36 cellular contexts compared by ENCODE assay signal in genomic region chr1:38616846-38617245, GRCh38.
"Had no signal": no experiment of that assay in that cellular context is flagged by ENCODE, and none has a peak within 500 bp of the region (broad histone marks: within the 10 kb centered on the region; RNA-seq: fewer than 3 reads in every experiment).

No MANE protein-coding gene starts in this region.

- H3K4me3 Mint-ChIP-seq: activated CD4-positive, alpha-beta T cell treated with anti-CD3 and anti-CD28 coated beads for 36 hours; activated CD4-positive, alpha-beta T cell treated with anti-CD3 and anti-CD28 coated beads, Interleukin-2, amount 10 ng/mL, durations not matched to agents 7 days and 5 days; activated CD8-positive, alpha-beta T cell treated with anti-CD3 and anti-CD28 coated beads, Interleukin-2, amount 10 ng/mL, durations not matched to agents 7 days and 5 days; activated naive CD4-positive, alpha-beta T cell treated with anti-CD3 and anti-CD28 coated beads, Interleukin-2, amount 10 ng/mL, durations not matched to agents 7 days and 5 days; activated naive CD8-positive, alpha-beta T cell; activated naive CD8-positive, alpha-beta T cell treated with anti-CD3 and anti-CD28 coated beads, Interleukin-2, amount 50 U/mL, for 24 hours; brain; T-helper 1 cell treated with Interleukin-12 subunit alpha and Interleukin-12 subunit beta and Interleukin-4 antibody, amounts not matched to agents 30 μg/mL and 1 μg/mL, for 36 hours; T-helper 2 cell treated with Interferon-gamma antibody and Interleukin-4, amounts not matched to agents 5 μg/mL and 100 μg/mL, for 36 hours; WTC11 had no signal

- DNase-seq: activated CD4-positive, alpha-beta T cell treated with anti-CD3 and anti-CD28 coated beads for 36 hours; activated CD4-positive, alpha-beta T cell treated with anti-CD3 and anti-CD28 coated beads, Interleukin-2, amount 10 ng/mL, durations not matched to agents 7 days and 5 days; activated CD4-positive, alpha-beta T cell treated with anti-CD3 and anti-CD28 coated beads, Interleukin-2, amount 50 U/mL, for 48 hours; activated CD8-positive, alpha-beta memory T cell treated with anti-CD3 and anti-CD28 coated beads, Interleukin-2, amount 50 U/mL, for 4 hours; activated CD8-positive, alpha-beta T cell treated with anti-CD3 and anti-CD28 coated beads, Interleukin-2, amount 10 ng/mL, durations not matched to agents 7 days and 5 days; activated effector memory CD4-positive, alpha-beta T cell treated with Interleukin-2 at 50 U/mL for 16 hours; activated naive CD4-positive, alpha-beta T cell treated with anti-CD3 and anti-CD28 coated beads, Interleukin-2, amount 10 ng/mL, durations not matched to agents 7 days and 5 days; activated naive CD8-positive, alpha-beta T cell treated with anti-CD3 and anti-CD28 coated beads, Interleukin-2, amount 50 U/mL, for 24 hours; activated T-cell treated with anti-CD3 and anti-CD28 coated beads for 4 hours; activated T-cell treated with anti-CD3 and anti-CD28 coated beads, Interleukin-2, amount 50 U/mL, for 48 hours; anterior cingulate cortex; caudate nucleus; cerebellar nuclear complex; MM.1S; MV-4-11; NCI-H1092; NCI-H1436 treated with DMSO at 0.1 percent for 48 hours; NCI-H1694 treated with DMSO at 0.1 percent for 48 hours; NCI-H2029; NCI-H2107; NCI-H2171; NCI-H446; NCI-H510A treated with DMSO at 0.1 percent for 48 hours; NCI-H526 treated with DMSO at 0.1 percent for 48 hours; NCI-H774; SHP77 treated with DMSO at 0.1 percent for 48 hours; SK-N-SH had no signal

- H3K4me1 ChIP-seq: SJSA1 had no signal

- H3K4me2 ChIP-seq: KMS-11, SK-N-SH had no signal

- H3K4me1 Mint-ChIP-seq: activated CD4-positive, alpha-beta T cell treated with anti-CD3 and anti-CD28 coated beads for 36 hours; activated CD4-positive, alpha-beta T cell treated with anti-CD3 and anti-CD28 coated beads, Interleukin-2, amount 10 ng/mL, durations not matched to agents 7 days and 5 days; activated naive CD4-positive, alpha-beta T cell treated with anti-CD3 and anti-CD28 coated beads, Interleukin-2, amount 10 ng/mL, durations not matched to agents 7 days and 5 days; activated naive CD8-positive, alpha-beta T cell treated with anti-CD3 and anti-CD28 coated beads, Interleukin-2, amount 50 U/mL, for 24 hours had no signal

- H3K9me3 Mint-ChIP-seq: T-helper 2 cell treated with Interferon-gamma antibody and Interleukin-4, amounts not matched to agents 5 μg/mL and 100 μg/mL, for 36 hours had no signal

- H3K27ac ChIP-seq: KMS-11, SJSA1 had no signal

- H3K27ac Mint-ChIP-seq: activated CD4-positive, alpha-beta T cell treated with anti-CD3 and anti-CD28 coated beads for 36 hours; activated CD4-positive, alpha-beta T cell treated with anti-CD3 and anti-CD28 coated beads, Interleukin-2, amount 10 ng/mL, durations not matched to agents 7 days and 5 days; activated CD8-positive, alpha-beta T cell treated with anti-CD3 and anti-CD28 coated beads, Interleukin-2, amount 10 ng/mL, durations not matched to agents 7 days and 5 days; activated naive CD4-positive, alpha-beta T cell treated with anti-CD3 and anti-CD28 coated beads, Interleukin-2, amount 10 ng/mL, durations not matched to agents 7 days and 5 days; activated naive CD8-positive, alpha-beta T cell; activated naive CD8-positive, alpha-beta T cell treated with anti-CD3 and anti-CD28 coated beads, Interleukin-2, amount 50 U/mL, for 24 hours; brain; T-helper 1 cell treated with Interleukin-12 subunit alpha and Interleukin-12 subunit beta and Interleukin-4 antibody, amounts not matched to agents 30 μg/mL and 1 μg/mL, for 36 hours; T-helper 2 cell treated with Interferon-gamma antibody and Interleukin-4, amounts not matched to agents 5 μg/mL and 100 μg/mL, for 36 hours; WTC11 had no signal

- H3K4me3 ChIP-seq: SJSA1 had no signal

- H3K27me3 ChIP-seq: SJSA1 had no signal

- H3K36me3 Mint-ChIP-seq: activated naive CD4-positive, alpha-beta T cell treated with anti-CD3 and anti-CD28 coated beads, Interleukin-2, amount 10 ng/mL, durations not matched to agents 7 days and 5 days; brain had no signal

- H3K36me3 ChIP-seq: SJSA1 had no signal

- H3K9ac ChIP-seq: KMS-11, SK-N-SH had no signal

- ATAC-seq: activated CD4-positive, alpha-beta T cell treated with anti-CD3 and anti-CD28 coated beads for 36 hours; activated CD4-positive, CD25-positive, alpha-beta regulatory T cell treated with anti-CD3 and anti-CD28 coated beads, Interleukin-2, amount 50 U/mL, for 24 hours; activated CD8-positive, alpha-beta T cell treated with anti-CD3 and anti-CD28 coated beads, Interleukin-2, amount 10 ng/mL, durations not matched to agents 7 days and 5 days; activated naive CD8-positive, alpha-beta T cell treated with anti-CD3 and anti-CD28 coated beads, Interleukin-2, amount 50 U/mL, for 24 hours; Panc1; WTC11 had no signal

- H3K9me3 ChIP-seq: SJSA1, SK-N-SH had no signal
